16 cellular contexts compared by ENCODE assay signal in genomic region chr4:10733486-10733885, GRCh38. TPM values are rescaled to one million over a fixed set of nuclear protein-coding genes. Genes with fewer than 3 reads are reported as not detected.
"Had no signal": no experiment of that assay in that cellular context is flagged by ENCODE, and none has a peak within 500 bp of the region (broad histone marks: within the 10 kb centered on the region; RNA-seq: fewer than 3 reads in every experiment).

No MANE protein-coding gene starts in this region.

- H3K36me3 ChIP-seq: ascending aorta, gastrocnemius medialis, heart left ventricle, lower lobe of right lung, right lobe of liver, thyroid gland had no signal

- H3K4me1 ChIP-seq: ascending aorta, gastrocnemius medialis, heart left ventricle, lower lobe of right lung, psoas muscle, right lobe of liver, thyroid gland had no signal

- H3K9me3 ChIP-seq: ascending aorta, gastrocnemius medialis, heart left ventricle, lower lobe of right lung, psoas muscle, right lobe of liver, thyroid gland had no signal

- ATAC-seq: gastrocnemius medialis, heart left ventricle, left colon, lower lobe of right lung, psoas muscle, right lobe of liver had no signal

- H3K27me3 ChIP-seq: ascending aorta, gastrocnemius medialis, right lobe of liver, thyroid gland had no signal

- H3K9me3 Mint-ChIP-seq: neural crest cell had no signal

- H3K4me3 ChIP-seq: ascending aorta, gastrocnemius medialis, heart left ventricle, lower lobe of right lung, psoas muscle, right lobe of liver, smooth muscle cell, thyroid gland had no signal

- H3K4me2 ChIP-seq: smooth muscle cell had no signal

- H3K27ac ChIP-seq: ascending aorta, gastrocnemius medialis, heart left ventricle, lower lobe of right lung, psoas muscle, right lobe of liver, thyroid gland had no signal

- H3K4me3 Mint-ChIP-seq: neural crest cell had no signal

- DNase-seq: activated CD4-positive, alpha-beta T cell treated with anti-CD3 and anti-CD28 coated beads, Interleukin-2, amount 50 U/mL, for 1 hour; activated gamma-delta T cell; erythroblast; gastrocnemius medialis; heart left ventricle; left colon; lower lobe of right lung; psoas muscle; right lobe of liver; T-helper 9 cell; thyroid gland had no signal

RNA-seq across cellular contexts. Expression of gene CLNK, which starts 48.9 kb away (rescaled TPM):
- total RNA-seq: ascending aorta, bronchial epithelial cell, gastrocnemius medialis, neural crest cell, osteoblast, right lobe of liver, smooth muscle cell, thyroid gland had no signal
